ENCODE assay signal across 14 cellular contexts in the genomic region with DNA sequence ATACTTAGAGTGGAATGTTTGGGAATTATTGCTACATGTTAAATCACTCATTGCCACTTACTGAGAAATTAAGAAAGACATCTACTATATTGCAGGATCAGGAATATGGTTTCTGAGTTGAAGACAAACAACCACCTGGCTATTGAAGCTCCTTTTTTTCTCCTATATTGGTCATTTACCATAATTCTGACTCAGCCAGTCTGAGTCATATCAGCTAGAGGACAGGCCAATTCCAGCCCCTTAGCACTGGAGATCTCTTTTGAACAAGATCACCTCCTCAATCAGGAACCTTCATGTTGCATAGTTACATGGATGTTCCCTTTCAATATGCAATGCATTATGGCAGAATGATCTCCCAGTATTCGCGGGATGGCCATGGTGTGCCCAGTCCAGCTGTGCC. TPM values are rescaled to one million over a fixed set of nuclear protein-coding genes. Genes with fewer than 3 reads are reported as not detected.
DNase-seq lines count a peak whose midpoint lies in the region; TF ChIP-seq lines count a peak whose summit lies in the region.
"Had no signal": no experiment of that assay in that cellular context is flagged by ENCODE, and none has a peak within 500 bp of the region (broad histone marks: within the 10 kb centered on the region; RNA-seq: fewer than 3 reads in every experiment).

No MANE protein-coding gene starts in this region.

- no peak overlapping the region for H2AFZ ChIP-seq in GM23248

- no peaks in the 10 kb centered on the region for H3F3A ChIP-seq in GM23248 (ENCODE audit: insufficient read depth)

- in situ Hi-C loops in astrocyte of the spinal cord (cut with HindIII; ENCODE audit: low sequenced_read_pairs): no loop called here
- in situ Hi-C loops in GM23248 (cut with MboI): no loop called here

- no peak overlapping the region for H3K9ac ChIP-seq in GM23248

- no peak overlapping the region for H3K4me2 ChIP-seq in GM23248 (ENCODE audit: unreplicated experiment)

- no peak overlapping the region for H3K27ac ChIP-seq in GM23248
- H3K27ac ChIP-seq: SJSA1 had no signal

- WGBS in GM23248 (ENCODE audit: low coverage in 1 of 2, low lambda C conversion rate in 2 of 2, missing lambda C conversion rate in 2 of 2), 2 experiments: 19 to 43% methylated on average over 2 of the region's 2 CpGs

- no peaks in the 10 kb centered on the region for H3K4me1 ChIP-seq in GM23248 (ENCODE audit: insufficient read depth)
- H3K4me1 ChIP-seq: SJSA1 had no signal

- no peaks in the 10 kb centered on the region for H4K20me1 ChIP-seq in GM23248 (ENCODE audit: insufficient read depth)

- no peaks in the 10 kb centered on the region for H3K9me2 ChIP-seq in GM23248 (ENCODE audit: insufficient read depth)

- no peak overlapping the region for H3K4me3 ChIP-seq in astrocyte of the spinal cord (ENCODE audit: low read depth, low read length)
- H3K4me3 ChIP-seq in fibroblast of mammary gland (ENCODE audit: control insufficient read depth, low read depth, low read length): no peak overlapping the region
- H3K4me3 ChIP-seq in GM23248: no peak overlapping the region
- H3K4me3 ChIP-seq: SJSA1 had no signal

- no peaks in the 10 kb centered on the region for H3K9me3 ChIP-seq in GM23248 (ENCODE audit: low read depth)
- H3K9me3 ChIP-seq: SJSA1 had no signal

- no peak for TF ChIP-seq CTCF in astrocyte of the spinal cord (IDR thresholded peaks at IDR 0.05; ENCODE audit: low read depth, low read length)
- no peak for TF ChIP-seq CTCF in fibroblast of mammary gland (conservative IDR thresholded peaks at IDR 0.05; ENCODE audit: control insufficient read depth, insufficient read depth, low read depth, low read length)

- H3K36me3 ChIP-seq in GM23248 (ENCODE audit: low read depth): no peaks in the 10 kb centered on the region
- H3K36me3 ChIP-seq: SJSA1 had no signal

- DNase-seq in NCI-H69 (lab: John Stamatoyannopoulos, UW) (peak; percentile 25), astrocyte of the spinal cord (ENCODE audit: low read depth, low spot score) (peak; percentile 48), fibroblast of mammary gland (ENCODE audit: low read depth) (peak; percentile 19), inferior parietal cortex (ENCODE audit: extremely low spot score) (no peak), ureter (ENCODE audit: low spot score) (no peak), GM23248 (no peak)
- DNase-seq in stimulated activated CD4-positive, alpha-beta T cell treated with anti-CD3 and anti-CD28 coated beads, Interleukin-4, amount 100 ng/mL, for 24 hours: no peak
- DNase-seq: CD8-positive, alpha-beta memory T cell; NCI-H1417 treated with DMSO at 0.1 percent for 48 hours; NCI-H2029 treated with DMSO at 0.1 percent for 48 hours; NCI-H510A had no signal

- H3K79me2 ChIP-seq in GM23248 (ENCODE audit: insufficient read depth): no peaks in the 10 kb centered on the region

- no peaks in the 10 kb centered on the region for H3K27me3 ChIP-seq in GM23248 (replicated peaks; ENCODE audit: insufficient read depth)
- H3K27me3 ChIP-seq: SJSA1 had no signal

RNA-seq across cellular contexts. Expression of gene CDH19, which starts 42.7 kb away (rescaled TPM):
- 1.2 TPM for total RNA-seq in ureter
- total RNA-seq in GM23248 (2014; rRNA removed; shearing (Covaris generic)): not detected in 2 replicates
- not detected in 2 replicates for polyA plus RNA-seq in GM23248 (2016; fragmentation: Nextera tagmentation; extraction: Ambion mirVana)
- total RNA-seq: CD8-positive, alpha-beta memory T cell; Daoy; SJSA1 had no signal
- polyA plus RNA-seq: BJ; CD8-positive, alpha-beta memory T cell had no signal

Comparison
In these comparisons a context has a peak if more than half of its experiments do, and no peak if none do; other contexts are left out.
1. DNase-seq: peak in NCI-H69 (single experiment), astrocyte of the spinal cord (single experiment) and fibroblast of mammary gland (single experiment); none in inferior parietal cortex (single experiment), ureter (single experiment), stimulated activated CD4-positive, alpha-beta T cell treated with anti-CD3 and anti-CD28 coated beads, Interleukin-4, amount 100 ng/mL, for 24 hours (single experiment) and GM23248 (single experiment).